ENCODE assay signal across 1 cellular context in the genomic region with DNA sequence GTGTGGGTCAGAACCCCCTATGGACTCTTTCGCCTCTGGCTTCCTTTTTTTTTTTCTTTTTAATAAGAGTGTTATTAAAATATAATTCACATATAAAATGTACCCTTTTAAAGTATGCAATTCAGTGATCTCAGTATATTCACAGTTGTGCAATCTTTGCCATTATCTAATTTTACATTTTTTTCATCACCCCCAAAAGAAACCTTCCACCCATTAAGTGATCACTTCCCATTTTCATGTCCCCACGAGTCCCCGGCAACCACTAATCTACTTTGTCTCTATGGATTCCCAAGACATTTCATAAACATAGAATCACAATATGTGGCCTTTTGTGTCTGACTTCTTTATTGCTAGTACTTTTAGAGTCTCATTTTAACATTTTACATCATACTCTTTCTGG.
TF ChIP-seq lines count a peak whose summit lies in the region.

No MANE protein-coding gene starts in this region.

TF ChIP-seq in GM12878, 131 proteins besides CTCF, POLR2A, EP300 and RAD21:
- TF ChIP-seq MTA2 (IDR thresholded peaks at IDR 0.05; ENCODE audit: low read depth) (peak; percentile 38; the same call in 1 of the 2 replicates), SPI1 (IDR thresholded peaks at IDR 0.05; ENCODE audit: borderline replicate concordance, insufficient read depth, low read depth, low read length) (peak; percentile 65; the same call in 1 of the 2 replicates), ATF7 (IDR thresholded peaks at IDR 0.05; ENCODE audit: low read depth) (0 out of 2 replicates have a peak, but pooled peaks have one; percentile 48), IKZF2 (IDR thresholded peaks at IDR 0.05) (peak; percentile 36 to 43; a peak in 2 of 4 replicates), HDAC6 (IDR thresholded peaks at IDR 0.05; ENCODE audit: unreplicated experiment) (no peak)
